In genomic region chr7:81500631-81501030, GRCh38 we compare ENCODE assay signal across 3 cellular contexts.
TF ChIP-seq lines count a peak whose summit lies in the region.

No MANE protein-coding gene starts in this region.

TF ChIP-seq in A549, 52 proteins besides CTCF, POLR2A, EP300 and RAD21:
- TF ChIP-seq, protein P1, sequence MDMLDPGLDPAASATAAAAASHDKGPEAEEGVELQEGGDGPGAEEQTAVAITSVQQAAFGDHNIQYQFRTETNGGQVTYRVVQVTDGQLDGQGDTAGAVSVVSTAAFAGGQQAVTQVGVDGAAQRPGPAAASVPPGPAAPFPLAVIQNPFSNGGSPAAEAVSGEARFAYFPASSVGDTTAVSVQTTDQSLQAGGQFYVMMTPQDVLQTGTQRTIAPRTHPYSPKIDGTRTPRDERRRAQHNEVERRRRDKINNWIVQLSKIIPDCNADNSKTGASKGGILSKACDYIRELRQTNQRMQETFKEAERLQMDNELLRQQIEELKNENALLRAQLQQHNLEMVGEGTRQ (IDR thresholded peaks at IDR 0.05) = no peak
- TF ChIP-seq CEBPB (IDR thresholded peaks at IDR 0.05) = no peak
- TF ChIP-seq NFE2L2 (conservative IDR thresholded peaks at IDR 0.05; ENCODE audit: low read length) = no peak
- no peak for TF ChIP-seq ATOH8 (CRISPR knock-in tag; IDR thresholded peaks at IDR 0.05; ENCODE audit: low read depth)
- TF ChIP-seq EHF (CRISPR knock-in tag; IDR thresholded peaks at IDR 0.05) = no peak
- TF ChIP-seq, protein P2, sequence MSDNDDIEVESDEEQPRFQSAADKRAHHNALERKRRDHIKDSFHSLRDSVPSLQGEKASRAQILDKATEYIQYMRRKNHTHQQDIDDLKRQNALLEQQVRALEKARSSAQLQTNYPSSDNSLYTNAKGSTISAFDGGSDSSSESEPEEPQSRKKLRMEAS (IDR thresholded peaks at IDR 0.05) = no peak

TF ChIP-seq in IMR-90, 13 proteins besides CTCF, POLR2A, EP300 and RAD21:
- no peak for TF ChIP-seq ELK1 (IDR thresholded peaks at IDR 0.05; ENCODE audit: borderline replicate concordance, low read depth, low read length)
- no peak for TF ChIP-seq RFX5 (IDR thresholded peaks at IDR 0.05; ENCODE audit: low read depth, low read length)
- no peak for TF ChIP-seq MAFK (IDR thresholded peaks at IDR 0.05; ENCODE audit: low read depth, low read length)
- TF ChIP-seq MAZ (IDR thresholded peaks at IDR 0.05; ENCODE audit: borderline replicate concordance, low read depth, low read length) = no peak
- TF ChIP-seq CEBPB (IDR thresholded peaks at IDR 0.05; ENCODE audit: low read depth, low read length) = no peak
- no peak for TF ChIP-seq MXI1 (IDR thresholded peaks at IDR 0.05; ENCODE audit: borderline replicate concordance, low read depth, low read length)
- TF ChIP-seq SMC3 (IDR thresholded peaks at IDR 0.05; ENCODE audit: low read depth, low read length) = no peak

TF ChIP-seq in GM12878, 131 proteins besides CTCF, POLR2A, EP300 and RAD21:
- TF ChIP-seq, protein P3, sequence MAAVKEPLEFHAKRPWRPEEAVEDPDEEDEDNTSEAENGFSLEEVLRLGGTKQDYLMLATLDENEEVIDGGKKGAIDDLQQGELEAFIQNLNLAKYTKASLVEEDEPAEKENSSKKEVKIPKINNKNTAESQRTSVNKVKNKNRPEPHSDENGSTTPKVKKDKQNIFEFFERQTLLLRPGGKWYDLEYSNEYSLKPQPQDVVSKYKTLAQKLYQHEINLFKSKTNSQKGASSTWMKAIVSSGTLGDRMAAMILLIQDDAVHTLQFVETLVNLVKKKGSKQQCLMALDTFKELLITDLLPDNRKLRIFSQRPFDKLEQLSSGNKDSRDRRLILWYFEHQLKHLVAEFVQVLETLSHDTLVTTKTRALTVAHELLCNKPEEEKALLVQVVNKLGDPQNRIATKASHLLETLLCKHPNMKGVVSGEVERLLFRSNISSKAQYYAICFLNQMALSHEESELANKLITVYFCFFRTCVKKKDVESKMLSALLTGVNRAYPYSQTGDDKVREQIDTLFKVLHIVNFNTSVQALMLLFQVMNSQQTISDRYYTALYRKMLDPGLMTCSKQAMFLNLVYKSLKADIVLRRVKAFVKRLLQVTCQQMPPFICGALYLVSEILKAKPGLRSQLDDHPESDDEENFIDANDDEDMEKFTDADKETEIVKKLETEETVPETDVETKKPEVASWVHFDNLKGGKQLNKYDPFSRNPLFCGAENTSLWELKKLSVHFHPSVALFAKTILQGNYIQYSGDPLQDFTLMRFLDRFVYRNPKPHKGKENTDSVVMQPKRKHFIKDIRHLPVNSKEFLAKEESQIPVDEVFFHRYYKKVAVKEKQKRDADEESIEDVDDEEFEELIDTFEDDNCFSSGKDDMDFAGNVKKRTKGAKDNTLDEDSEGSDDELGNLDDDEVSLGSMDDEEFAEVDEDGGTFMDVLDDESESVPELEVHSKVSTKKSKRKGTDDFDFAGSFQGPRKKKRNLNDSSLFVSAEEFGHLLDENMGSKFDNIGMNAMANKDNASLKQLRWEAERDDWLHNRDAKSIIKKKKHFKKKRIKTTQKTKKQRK (IDR thresholded peaks at IDR 0.05; ENCODE audit: low read depth, low read length) = no peak
- TF ChIP-seq, protein P4, sequence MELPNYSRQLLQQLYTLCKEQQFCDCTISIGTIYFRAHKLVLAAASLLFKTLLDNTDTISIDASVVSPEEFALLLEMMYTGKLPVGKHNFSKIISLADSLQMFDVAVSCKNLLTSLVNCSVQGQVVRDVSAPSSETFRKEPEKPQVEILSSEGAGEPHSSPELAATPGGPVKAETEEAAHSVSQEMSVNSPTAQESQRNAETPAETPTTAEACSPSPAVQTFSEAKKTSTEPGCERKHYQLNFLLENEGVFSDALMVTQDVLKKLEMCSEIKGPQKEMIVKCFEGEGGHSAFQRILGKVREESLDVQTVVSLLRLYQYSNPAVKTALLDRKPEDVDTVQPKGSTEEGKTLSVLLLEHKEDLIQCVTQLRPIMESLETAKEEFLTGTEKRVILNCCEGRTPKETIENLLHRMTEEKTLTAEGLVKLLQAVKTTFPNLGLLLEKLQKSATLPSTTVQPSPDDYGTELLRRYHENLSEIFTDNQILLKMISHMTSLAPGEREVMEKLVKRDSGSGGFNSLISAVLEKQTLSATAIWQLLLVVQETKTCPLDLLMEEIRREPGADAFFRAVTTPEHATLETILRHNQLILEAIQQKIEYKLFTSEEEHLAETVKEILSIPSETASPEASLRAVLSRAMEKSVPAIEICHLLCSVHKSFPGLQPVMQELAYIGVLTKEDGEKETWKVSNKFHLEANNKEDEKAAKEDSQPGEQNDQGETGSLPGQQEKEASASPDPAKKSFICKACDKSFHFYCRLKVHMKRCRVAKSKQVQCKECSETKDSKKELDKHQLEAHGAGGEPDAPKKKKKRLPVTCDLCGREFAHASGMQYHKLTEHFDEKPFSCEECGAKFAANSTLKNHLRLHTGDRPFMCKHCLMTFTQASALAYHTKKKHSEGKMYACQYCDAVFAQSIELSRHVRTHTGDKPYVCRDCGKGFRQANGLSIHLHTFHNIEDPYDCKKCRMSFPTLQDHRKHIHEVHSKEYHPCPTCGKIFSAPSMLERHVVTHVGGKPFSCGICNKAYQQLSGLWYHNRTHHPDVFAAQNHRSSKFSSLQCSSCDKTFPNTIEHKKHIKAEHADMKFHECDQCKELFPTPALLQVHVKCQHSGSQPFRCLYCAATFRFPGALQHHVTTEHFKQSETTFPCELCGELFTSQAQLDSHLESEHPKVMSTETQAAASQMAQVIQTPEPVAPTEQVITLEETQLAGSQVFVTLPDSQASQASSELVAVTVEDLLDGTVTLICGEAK (IDR thresholded peaks at IDR 0.05; ENCODE audit: borderline replicate concordance) = no peak
- TF ChIP-seq NR2C2 (IDR thresholded peaks at IDR 0.05; ENCODE audit: borderline replicate concordance, control insufficient read depth, insufficient read length, low read depth) (no peak), MTA2 (IDR thresholded peaks at IDR 0.05; ENCODE audit: low read depth) (no peak), EZH2 (IDR thresholded peaks at IDR 0.05; ENCODE audit: borderline replicate concordance, control insufficient read depth, low read depth, low read length) (no peak), ZNF217 (IDR thresholded peaks at IDR 0.05) (no peak), BCLAF1 (IDR thresholded peaks at IDR 0.05) (no peak), ASH2L (IDR thresholded peaks at IDR 0.05; ENCODE audit: borderline replicate concordance, low read depth) (no peak), NFYA (IDR thresholded peaks at IDR 0.05; ENCODE audit: borderline replicate concordance, low read depth, low read length) (no peak), KDM1A (IDR thresholded peaks at IDR 0.05; ENCODE audit: borderline replicate concordance) (no peak), RUNX3 (IDR thresholded peaks at IDR 0.05; ENCODE audit: low read length) (no peak)
- TF ChIP-seq, protein P1 (IDR thresholded peaks at IDR 0.05; ENCODE audit: borderline replicate concordance, low read depth, low read length) = no peak
